Comparison of ENCODE assay signal across 25 cellular contexts in the genomic region with DNA sequence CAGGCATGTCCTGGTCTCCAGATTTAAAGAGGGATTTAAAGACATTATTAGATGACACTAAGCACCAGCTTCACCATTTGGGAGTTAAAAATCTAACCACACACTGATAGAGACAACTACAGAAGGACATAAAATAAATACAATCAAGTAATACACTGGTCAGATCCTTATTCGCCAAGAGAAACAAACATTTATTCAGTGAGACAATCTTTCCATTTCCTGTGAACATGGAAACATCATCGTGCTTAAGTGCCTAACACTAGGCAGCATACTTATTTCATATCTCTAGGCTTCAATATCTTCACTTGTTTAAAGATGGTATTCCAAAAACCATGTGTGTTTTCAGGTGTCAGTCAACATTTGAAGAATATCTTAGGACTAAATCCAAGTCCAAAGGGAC.
"Had no signal": no experiment of that assay in that cellular context is flagged by ENCODE, and none has a peak within 500 bp of the region (broad histone marks: within the 10 kb centered on the region; RNA-seq: fewer than 3 reads in every experiment).

No MANE protein-coding gene starts in this region.

- H3K27ac Mint-ChIP-seq: immature natural killer cell; memory B cell; naive thymus-derived CD4-positive, alpha-beta T cell; natural killer cell treated with Interleukin-12 subunit alpha and Interleukin-12 subunit beta and Interleukin-15 and Interleukin-18, amount 100 ng/mL, for 72 hours; progenitor cell of endocrine pancreas; stimulated activated naive B cell treated with anti-CD40 and anti-IgM and Interleukin-4, amounts not matched to agents 10 μg/mL and 1 μg/mL and 100 μg/mL, for 72 hours had no signal

- H3K36me3 ChIP-seq: left ventricle myocardium inferior, ovary, right atrium auricular region, right lobe of liver, stomach, thoracic aorta, tibial artery, upper lobe of right lung had no signal

- ATAC-seq: mucosa of descending colon; naive thymus-derived CD4-positive, alpha-beta T cell; natural killer cell treated with Interleukin-12 subunit alpha and Interleukin-12 subunit beta and Interleukin-15 and Interleukin-18, amount 100 ng/mL, for 72 hours; right lobe of liver; stimulated activated naive B cell treated with anti-CD40 and anti-IgM and Interleukin-4, amounts not matched to agents 10 μg/mL and 1 μg/mL and 100 μg/mL, for 72 hours; stimulated activated naive CD8-positive, alpha-beta T cell treated with anti-CD3 and anti-CD28 coated beads, Interleukin-15, Interleukin-2, amounts not matched to agents 100 U/mL and 50 U/mL, for 24 hours; upper lobe of right lung had no signal

- H3K27ac ChIP-seq: left ventricle myocardium inferior, ovary, right atrium auricular region, right lobe of liver, stomach, thoracic aorta, tibial artery, upper lobe of right lung had no signal

- H3K9me3 ChIP-seq: left ventricle myocardium inferior, mucosa of descending colon, ovary, right atrium auricular region, right lobe of liver, stomach, thoracic aorta, tibial artery, upper lobe of right lung had no signal

- H3K4me3 Mint-ChIP-seq: immature natural killer cell; memory B cell; naive thymus-derived CD4-positive, alpha-beta T cell; natural killer cell treated with Interleukin-12 subunit alpha and Interleukin-12 subunit beta and Interleukin-15 and Interleukin-18, amount 100 ng/mL, for 72 hours; stimulated activated naive B cell treated with anti-CD40 and anti-IgM and Interleukin-4, amounts not matched to agents 10 μg/mL and 1 μg/mL and 100 μg/mL, for 72 hours had no signal

- H3K27me3 ChIP-seq: ovary, right atrium auricular region, right lobe of liver, stomach, tibial artery, upper lobe of right lung had no signal

- H3K27me3 Mint-ChIP-seq: progenitor cell of endocrine pancreas; stimulated activated naive B cell treated with anti-CD40 and anti-IgM and Interleukin-4, amounts not matched to agents 10 μg/mL and 1 μg/mL and 100 μg/mL, for 72 hours had no signal

- H3K4me3 ChIP-seq: left ventricle myocardium inferior, lung, mucosa of descending colon, ovary, right atrium auricular region, right lobe of liver, stomach, thoracic aorta, tibial artery, upper lobe of right lung had no signal

- H3K4me1 ChIP-seq: upper lobe of right lung had no signal

- H3K9me3 Mint-ChIP-seq: immature natural killer cell; memory B cell; naive thymus-derived CD4-positive, alpha-beta T cell; natural killer cell treated with Interleukin-12 subunit alpha and Interleukin-12 subunit beta and Interleukin-15 and Interleukin-18, amount 100 ng/mL, for 72 hours; stimulated activated naive B cell treated with anti-CD40 and anti-IgM and Interleukin-4, amounts not matched to agents 10 μg/mL and 1 μg/mL and 100 μg/mL, for 72 hours had no signal

- H3K4me1 Mint-ChIP-seq: memory B cell had no signal

- DNase-seq: hypothalamus; immature natural killer cell; islet precursor cell; left ventricle myocardium inferior; midbrain; mucosa of descending colon; naive thymus-derived CD4-positive, alpha-beta T cell; ovary; right lobe of liver; stimulated activated CD4-positive, alpha-beta T cell treated with anti-CD3 and anti-CD28 coated beads, Interleukin-12 subunit alpha, Interleukin-12 subunit beta, amount 100 ng/mL, for 4 hours; stimulated activated CD4-positive, alpha-beta T cell treated with anti-CD3 and anti-CD28 coated beads, Interleukin-15, amount 100 ng/mL, for 24 hours; stimulated activated CD4-positive, alpha-beta T cell treated with anti-CD3 and anti-CD28 coated beads, Interleukin-2, amount 100 ng/mL, for 24 hours; stimulated activated CD4-positive, alpha-beta T cell treated with anti-CD3 and anti-CD28 coated beads, Interleukin-4, amount 100 ng/mL, for 1 hour; stimulated activated naive B cell treated with anti-CD40 and anti-IgM and Interleukin-4, amounts not matched to agents 10 μg/mL and 1 μg/mL and 100 μg/mL, for 72 hours; stimulated activated naive CD8-positive, alpha-beta T cell treated with anti-CD3 and anti-CD28 coated beads, Interleukin-15, Interleukin-2, amounts not matched to agents 100 U/mL and 50 U/mL, for 24 hours; stomach; tibial artery; trophoblast cell; upper lobe of right lung had no signal

- H3K36me3 Mint-ChIP-seq: immature natural killer cell; memory B cell; naive thymus-derived CD4-positive, alpha-beta T cell; natural killer cell treated with Interleukin-12 subunit alpha and Interleukin-12 subunit beta and Interleukin-15 and Interleukin-18, amount 100 ng/mL, for 72 hours; stimulated activated naive B cell treated with anti-CD40 and anti-IgM and Interleukin-4, amounts not matched to agents 10 μg/mL and 1 μg/mL and 100 μg/mL, for 72 hours had no signal
